ENCODE assay signal across 25 cellular contexts in the genomic region with DNA sequence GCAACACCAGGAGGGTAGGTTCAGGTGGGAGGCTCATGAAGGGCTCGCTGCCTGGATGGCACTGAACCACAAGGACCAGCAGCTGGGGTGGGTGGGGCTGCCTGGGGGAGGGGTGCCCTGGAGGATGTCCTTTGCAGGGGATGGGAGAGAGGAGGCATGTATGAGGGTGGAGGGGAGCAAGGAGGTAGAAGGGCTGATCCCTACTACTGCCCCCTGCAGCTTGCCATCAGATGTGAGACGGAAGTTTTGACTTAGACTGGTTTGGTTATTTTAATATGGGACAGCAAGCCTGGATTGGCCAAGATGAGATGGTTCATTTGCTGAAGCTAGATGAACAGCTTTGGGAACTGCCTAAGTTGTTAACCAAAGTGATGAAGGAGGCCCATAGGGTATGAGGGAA.
DNase-seq lines count a peak whose midpoint lies in the region; ATAC-seq and TF ChIP-seq lines count a peak whose summit lies in the region.
"Had no signal": no experiment of that assay in that cellular context is flagged by ENCODE, and none has a peak within 500 bp of the region (broad histone marks: within the 10 kb centered on the region; RNA-seq: fewer than 3 reads in every experiment).

No MANE protein-coding gene starts in this region.

- TF ChIP-seq CTCF in DND-41 (IDR thresholded peaks at IDR 0.05; ENCODE audit: borderline replicate concordance, extremely low read depth, low read length, poor library complexity, severe bottlenecking) (peak; percentile 2), HEK293 (tag by site-specific recombination; IDR thresholded peaks at IDR 0.05) (no peak), RWPE2 (IDR thresholded peaks at IDR 0.05; ENCODE audit: poor library complexity, severe bottlenecking) (no peak)

- H3K79me1 ChIP-seq in mesenchymal stem cell (replicated peaks; ENCODE audit: low read length, poor library complexity, severe bottlenecking), result no peaks in the 10 kb centered on the region

- H3K27me3 ChIP-seq in DND-41 (ENCODE audit: insufficient read depth, low read length, poor library complexity), result no peaks in the 10 kb centered on the region
- H3K27me3 ChIP-seq in RWPE2 (ENCODE audit: insufficient read depth, poor library complexity, severe bottlenecking), result no peaks in the 10 kb centered on the region
- peaks cover 0 to 8% of the 10 kb centered on the region in 2 experiments for H3K27me3 ChIP-seq in mesenchymal stem cell (ENCODE audit: control insufficient read depth in 1 of 2, insufficient read depth in 1 of 2, low read length in 2 of 2)
- H3K27me3 ChIP-seq in aorta (ENCODE audit: control insufficient read depth in 1 of 2, insufficient read depth in 2 of 2, low read length in 1 of 2), result no peaks in the 10 kb centered on the region
- H3K27me3 ChIP-seq: brain microvascular endothelial cell, tibial nerve had no signal

- CTCF ChIA-PET in HEK293 (lab: Yijun Ruan, JAX), result interaction anchor here (0.6 to 2.1 kb wide), 3 partner anchors 9 to 88 kb away, joined by 4 to 11 read pairs (median 4); no protein-coding TSS in a partner anchor

- no peaks in the 10 kb centered on the region for H3K79me2 ChIP-seq in DND-41 (ENCODE audit: insufficient read depth, low read length)

- no peak overlapping the region for H3K4me2 ChIP-seq in DND-41 (ENCODE audit: insufficient read depth, low read length)
- no peak overlapping the region for H3K4me2 ChIP-seq in mesenchymal stem cell (ENCODE audit: low read length, poor library complexity, severe bottlenecking)
- H3K4me2 ChIP-seq: KMS-11 had no signal

- H3K18ac ChIP-seq in mesenchymal stem cell (ENCODE audit: low read depth in 1 of 2, low read length in 2 of 2), result peak overlapping the region in 1 of 2 experiments; percentile 67

- peak overlapping the region in 1 of 2 experiments; percentile 40 for H3K4ac ChIP-seq in mesenchymal stem cell (ENCODE audit: low read depth in 1 of 2, low read length in 2 of 2)

- H3K9me3 ChIP-seq in DND-41 (ENCODE audit: insufficient read depth, low read length, severe bottlenecking), result no peaks in the 10 kb centered on the region
- H3K9me3 ChIP-seq in HEK293 (ENCODE audit: control insufficient read depth, insufficient read depth, low read depth, low read length), result no peaks in the 10 kb centered on the region
- no peaks in the 10 kb centered on the region for H3K9me3 ChIP-seq in RWPE2 (ENCODE audit: severe bottlenecking)
- no peaks in the 10 kb centered on the region for H3K9me3 ChIP-seq in mesenchymal stem cell (ENCODE audit: control insufficient read depth, low read length)
- H3K9me3 ChIP-seq in aorta (ENCODE audit: control insufficient read depth, low read length), result no peaks in the 10 kb centered on the region
- H3K9me3 ChIP-seq: HAP-1, spleen, tibial nerve had no signal

- H3K9ac ChIP-seq in DND-41 (ENCODE audit: low read depth, low read length), result no peak overlapping the region
- H3K9ac ChIP-seq in mesenchymal stem cell (ENCODE audit: low read length), result no peak overlapping the region
- H3K9ac ChIP-seq: KMS-11 had no signal

- peak overlapping the region; percentile 33 for H2BK15ac ChIP-seq in mesenchymal stem cell (ENCODE audit: low read depth, poor library complexity, severe bottlenecking)

- H3K23ac ChIP-seq in mesenchymal stem cell (ENCODE audit: low read length in 2 of 2), result no peak overlapping the region

- DNase-seq in DND-41 (no peak), RWPE2 (ENCODE audit: low spot score) (no peak), mesenchymal stem cell (no peak), aorta (no peak), NCI-H524 treated with DMSO at 0.1 percent for 48 hours (lab: John Stamatoyannopoulos, UW) (no peak)
- DNase-seq: activated CD4-positive, alpha-beta memory T cell treated with anti-CD3 and anti-CD28 coated beads, Interleukin-2, amount 10 ng/mL, durations not matched to agents 7 days and 5 days; activated effector memory CD4-positive, alpha-beta T cell treated with Interleukin-2 at 50 U/mL for 16 hours; brain microvascular endothelial cell; CD4-positive, alpha-beta memory T cell; cortex of kidney; DMS53; naive thymus-derived CD4-positive, alpha-beta T cell; NCI-H2081; NCI-H510A; retina; spleen; stimulated activated CD4-positive, alpha-beta T cell treated with anti-CD3 and anti-CD28 coated beads, Interleukin-4, amount 100 ng/mL, for 1 hour; stimulated activated naive CD8-positive, alpha-beta T cell treated with anti-CD3 and anti-CD28 coated beads, Interleukin-15, Interleukin-2, amounts not matched to agents 100 U/mL and 50 U/mL, for 24 hours had no signal

- no peak overlapping the region for H4K8ac ChIP-seq in mesenchymal stem cell (ENCODE audit: low read length)

- POLR2A ChIA-PET in HEK293 (lab: Yijun Ruan, JAX), result interaction anchor here (0.6 kb wide), 1 partner anchor 8 kb away, joined by 3 read pairs; no protein-coding TSS in a partner anchor

- peak overlapping the region; percentile 60 to 64 for H2BK12ac ChIP-seq in mesenchymal stem cell (ENCODE audit: low read length in 2 of 2)

- H3K4me1 ChIP-seq in DND-41 (ENCODE audit: insufficient read depth, low read length) (no peaks in the 10 kb centered on the region), HEK293 (ENCODE audit: control insufficient read depth, insufficient read depth, low read length) (peaks cover 3% of the 10 kb centered on the region; the same call in 1 of the 2 replicates), RWPE2 (ENCODE audit: insufficient read depth, poor library complexity, severe bottlenecking) (peaks cover 29% of the 10 kb centered on the region), mesenchymal stem cell (ENCODE audit: control insufficient read depth, insufficient read depth, low read depth, low read length) (peaks cover 40% of the 10 kb centered on the region), aorta (ENCODE audit: control insufficient read depth in 1 of 2, insufficient read depth in 2 of 2, low read length in 2 of 2) (no peaks in the 10 kb centered on the region)
- H3K4me1 ChIP-seq: HAP-1 had no signal

- no peaks in the 10 kb centered on the region for H4K20me1 ChIP-seq in DND-41 (ENCODE audit: insufficient read depth, low read length)

- H4K91ac ChIP-seq in mesenchymal stem cell (ENCODE audit: low read length), result peak overlapping the region; percentile 85

- H2BK5ac ChIP-seq in mesenchymal stem cell (ENCODE audit: low read depth, low read length, poor library complexity, severe bottlenecking), result no peak overlapping the region

- ATAC-seq in DND-41 (ENCODE audit: insufficient read depth, low read depth), result peak; percentile 40; the same call in 1 of the 3 replicates
- ATAC-seq in RWPE2 (ENCODE audit: low read depth), result no peak
- no peak for ATAC-seq in HG03175 (IDR thresholded peaks at IDR 0.05; ENCODE audit: unreplicated experiment)
- no peak for ATAC-seq in HG03378 (IDR thresholded peaks at IDR 0.05; ENCODE audit: unreplicated experiment)
- ATAC-seq in aorta (ENCODE audit: low FRiP score), result no peak
- ATAC-seq: activated CD4-positive, CD25-positive, alpha-beta regulatory T cell treated with anti-CD3 and anti-CD28 coated beads, Interleukin-2, amount 50 U/mL, for 24 hours; naive thymus-derived CD4-positive, alpha-beta T cell; stimulated activated naive CD8-positive, alpha-beta T cell treated with anti-CD3 and anti-CD28 coated beads, Interleukin-15, Interleukin-2, amounts not matched to agents 100 U/mL and 50 U/mL, for 24 hours had no signal

- no peak overlapping the region for H2BK120ac ChIP-seq in mesenchymal stem cell (ENCODE audit: low read depth, low read length)

- H3K27ac ChIP-seq in DND-41 (ENCODE audit: low read length) (no peak overlapping the region), HEK293 (ENCODE audit: extremely low read depth, low read depth, low read length) (no peak overlapping the region), RWPE2 (ENCODE audit: poor library complexity, severe bottlenecking) (peak overlapping the region; percentile 99), mesenchymal stem cell (ENCODE audit: low read length, poor library complexity, severe bottlenecking) (no peak overlapping the region), aorta (ENCODE audit: low read depth in 1 of 2, low read length in 2 of 2) (no peak overlapping the region)
- H3K27ac ChIP-seq: brain microvascular endothelial cell, KMS-11, spleen had no signal

- 93% methylated on average over 2 of the region's 2 CpGs for WGBS in mesenchymal stem cell
- 87 to 96% methylated on average over 2 of the region's 2 CpGs for WGBS in aorta, 2 donors

- H3K36me3 ChIP-seq in DND-41 (ENCODE audit: insufficient read depth, low read length), result no peaks in the 10 kb centered on the region
- H3K36me3 ChIP-seq in HEK293 (ENCODE audit: control insufficient read depth in 2 of 2, insufficient read depth in 1 of 2, low read length in 2 of 2), result no peaks in the 10 kb centered on the region
- no peaks in the 10 kb centered on the region for H3K36me3 ChIP-seq in RWPE2 (ENCODE audit: low read depth)
- no peaks in the 10 kb centered on the region for H3K36me3 ChIP-seq in mesenchymal stem cell (ENCODE audit: control insufficient read depth in 1 of 2, insufficient read depth in 2 of 2, low read depth in 1 of 2, low read length in 2 of 2)
- H3K36me3 ChIP-seq in aorta (ENCODE audit: control insufficient read depth in 1 of 2, insufficient read depth in 2 of 2, low read length in 1 of 2), result no peaks in the 10 kb centered on the region
- H3K36me3 ChIP-seq: brain microvascular endothelial cell, HAP-1, spleen, tibial nerve had no signal

- intact Hi-C loops in aorta (cut with DNase I), result no loop called here

- peak overlapping the region; percentile 7 for H2AK5ac ChIP-seq in mesenchymal stem cell (ENCODE audit: low read length, severe bottlenecking)

- H3K14ac ChIP-seq in mesenchymal stem cell (ENCODE audit: low read length in 2 of 2), result no peak overlapping the region

- no peak overlapping the region for H3K4me3 ChIP-seq in DND-41 (ENCODE audit: low read depth in 1 of 2, low read length in 2 of 2)
- no peak overlapping the region for H3K4me3 ChIP-seq in HEK293 (ENCODE audit: low read depth, low read length)
- no peak overlapping the region for H3K4me3 ChIP-seq in RWPE2 (ENCODE audit: severe bottlenecking)
- H3K4me3 ChIP-seq in mesenchymal stem cell (ENCODE audit: insufficient read depth in 1 of 2, low read depth in 1 of 2, low read length in 2 of 2), result no peak overlapping the region
- H3K4me3 ChIP-seq in aorta (ENCODE audit: low read length in 2 of 2), result no peak overlapping the region
- H3K4me3 ChIP-seq: HAP-1, spleen, tibial nerve had no signal

- no peak overlapping the region for H2AFZ ChIP-seq in DND-41 (ENCODE audit: low read depth, low read length)
- no peak overlapping the region for H2AFZ ChIP-seq in mesenchymal stem cell (ENCODE audit: low read depth, low read length)
